1 cellular context compared by ENCODE assay signal in the genomic region with DNA sequence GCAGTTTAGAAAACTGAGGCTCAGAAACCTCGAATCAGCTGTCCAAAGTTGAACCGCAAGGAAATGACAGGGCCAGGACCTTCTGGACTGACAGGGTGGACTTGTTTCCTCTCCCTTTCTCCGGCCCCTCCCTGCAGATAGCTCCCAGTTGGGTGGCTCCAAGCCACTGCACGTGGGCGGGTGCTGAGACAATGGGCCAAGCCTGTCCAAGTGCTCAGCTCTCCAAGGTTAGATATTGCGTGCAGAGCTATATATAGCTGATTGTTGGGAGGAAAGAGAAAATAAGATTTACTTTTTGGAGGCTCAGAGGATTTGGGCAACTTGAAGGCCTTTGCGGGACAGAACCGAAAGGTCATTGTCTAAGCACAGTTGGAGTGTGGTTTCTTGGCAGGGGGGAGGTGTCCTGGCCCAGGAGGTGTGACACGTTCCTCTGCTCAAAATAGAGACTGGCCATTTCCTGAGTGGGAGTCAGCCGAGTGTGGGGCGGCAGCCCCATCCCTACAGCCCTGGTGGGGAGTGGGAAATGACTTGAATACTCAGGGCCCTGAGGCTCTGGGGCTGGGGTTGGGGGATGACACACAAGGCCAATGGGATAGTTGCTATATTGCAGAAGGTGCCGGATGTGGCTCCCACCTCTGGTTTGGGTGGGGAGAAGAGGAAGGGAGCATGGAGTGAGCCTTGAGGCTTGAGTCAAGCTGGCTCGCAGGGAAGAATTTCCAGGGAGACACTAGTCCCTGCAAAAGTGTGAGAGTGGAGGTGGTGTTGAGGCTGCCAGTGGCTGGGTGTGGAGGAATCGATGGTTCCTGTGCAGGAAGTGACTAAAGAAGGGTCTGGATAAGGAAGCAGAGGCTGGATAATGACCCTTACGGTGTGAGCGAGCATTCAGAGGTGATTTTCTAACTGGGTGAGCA.
TF ChIP-seq lines count a peak whose summit lies in the region.

No MANE protein-coding gene starts in this region.

TF ChIP-seq in GM23338, 12 proteins besides CTCF, POLR2A, EP300 and RAD21 (continued from another document):
- TF ChIP-seq, protein P1, sequence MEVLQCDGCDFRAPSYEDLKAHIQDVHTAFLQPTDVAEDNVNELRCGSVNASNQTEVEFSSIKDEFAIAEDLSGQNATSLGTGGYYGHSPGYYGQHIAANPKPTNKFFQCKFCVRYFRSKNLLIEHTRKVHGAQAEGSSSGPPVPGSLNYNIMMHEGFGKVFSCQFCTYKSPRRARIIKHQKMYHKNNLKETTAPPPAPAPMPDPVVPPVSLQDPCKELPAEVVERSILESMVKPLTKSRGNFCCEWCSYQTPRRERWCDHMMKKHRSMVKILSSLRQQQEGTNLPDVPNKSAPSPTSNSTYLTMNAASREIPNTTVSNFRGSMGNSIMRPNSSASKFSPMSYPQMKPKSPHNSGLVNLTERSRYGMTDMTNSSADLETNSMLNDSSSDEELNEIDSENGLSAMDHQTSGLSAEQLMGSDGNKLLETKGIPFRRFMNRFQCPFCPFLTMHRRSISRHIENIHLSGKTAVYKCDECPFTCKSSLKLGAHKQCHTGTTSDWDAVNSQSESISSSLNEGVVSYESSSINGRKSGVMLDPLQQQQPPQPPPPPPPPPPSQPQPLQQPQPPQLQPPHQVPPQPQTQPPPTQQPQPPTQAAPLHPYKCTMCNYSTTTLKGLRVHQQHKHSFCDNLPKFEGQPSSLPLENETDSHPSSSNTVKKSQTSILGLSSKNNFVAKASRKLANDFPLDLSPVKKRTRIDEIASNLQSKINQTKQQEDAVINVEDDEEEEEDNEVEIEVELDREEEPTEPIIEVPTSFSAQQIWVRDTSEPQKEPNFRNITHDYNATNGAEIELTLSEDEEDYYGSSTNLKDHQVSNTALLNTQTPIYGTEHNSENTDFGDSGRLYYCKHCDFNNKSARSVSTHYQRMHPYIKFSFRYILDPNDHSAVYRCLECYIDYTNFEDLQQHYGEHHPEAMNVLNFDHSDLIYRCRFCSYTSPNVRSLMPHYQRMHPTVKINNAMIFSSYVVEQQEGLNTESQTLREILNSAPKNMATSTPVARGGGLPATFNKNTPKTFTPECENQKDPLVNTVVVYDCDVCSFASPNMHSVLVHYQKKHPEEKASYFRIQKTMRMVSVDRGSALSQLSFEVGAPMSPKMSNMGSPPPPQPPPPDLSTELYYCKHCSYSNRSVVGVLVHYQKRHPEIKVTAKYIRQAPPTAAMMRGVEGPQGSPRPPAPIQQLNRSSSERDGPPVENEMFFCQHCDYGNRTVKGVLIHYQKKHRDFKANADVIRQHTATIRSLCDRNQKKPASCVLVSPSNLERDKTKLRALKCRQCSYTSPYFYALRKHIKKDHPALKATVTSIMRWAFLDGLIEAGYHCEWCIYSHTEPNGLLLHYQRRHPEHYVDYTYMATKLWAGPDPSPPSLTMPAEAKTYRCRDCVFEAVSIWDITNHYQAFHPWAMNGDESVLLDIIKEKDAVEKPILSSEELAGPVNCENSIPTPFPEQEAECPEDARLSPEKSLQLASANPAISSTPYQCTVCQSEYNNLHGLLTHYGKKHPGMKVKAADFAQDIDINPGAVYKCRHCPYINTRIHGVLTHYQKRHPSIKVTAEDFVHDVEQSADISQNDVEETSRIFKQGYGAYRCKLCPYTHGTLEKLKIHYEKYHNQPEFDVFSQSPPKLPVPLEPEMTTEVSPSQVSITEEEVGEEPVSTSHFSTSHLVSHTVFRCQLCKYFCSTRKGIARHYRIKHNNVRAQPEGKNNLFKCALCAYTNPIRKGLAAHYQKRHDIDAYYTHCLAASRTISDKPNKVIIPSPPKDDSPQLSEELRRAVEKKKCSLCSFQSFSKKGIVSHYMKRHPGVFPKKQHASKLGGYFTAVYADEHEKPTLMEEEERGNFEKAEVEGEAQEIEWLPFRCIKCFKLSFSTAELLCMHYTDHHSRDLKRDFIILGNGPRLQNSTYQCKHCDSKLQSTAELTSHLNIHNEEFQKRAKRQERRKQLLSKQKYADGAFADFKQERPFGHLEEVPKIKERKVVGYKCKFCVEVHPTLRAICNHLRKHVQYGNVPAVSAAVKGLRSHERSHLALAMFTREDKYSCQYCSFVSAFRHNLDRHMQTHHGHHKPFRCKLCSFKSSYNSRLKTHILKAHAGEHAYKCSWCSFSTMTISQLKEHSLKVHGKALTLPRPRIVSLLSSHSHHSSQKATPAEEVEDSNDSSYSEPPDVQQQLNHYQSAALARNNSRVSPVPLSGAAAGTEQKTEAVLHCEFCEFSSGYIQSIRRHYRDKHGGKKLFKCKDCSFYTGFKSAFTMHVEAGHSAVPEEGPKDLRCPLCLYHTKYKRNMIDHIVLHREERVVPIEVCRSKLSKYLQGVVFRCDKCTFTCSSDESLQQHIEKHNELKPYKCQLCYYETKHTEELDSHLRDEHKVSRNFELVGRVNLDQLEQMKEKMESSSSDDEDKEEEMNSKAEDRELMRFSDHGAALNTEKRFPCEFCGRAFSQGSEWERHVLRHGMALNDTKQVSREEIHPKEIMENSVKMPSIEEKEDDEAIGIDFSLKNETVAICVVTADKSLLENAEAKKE (CRISPR knock-in tag; IDR thresholded peaks at IDR 0.05), result no peak
- TF ChIP-seq, protein P2, sequence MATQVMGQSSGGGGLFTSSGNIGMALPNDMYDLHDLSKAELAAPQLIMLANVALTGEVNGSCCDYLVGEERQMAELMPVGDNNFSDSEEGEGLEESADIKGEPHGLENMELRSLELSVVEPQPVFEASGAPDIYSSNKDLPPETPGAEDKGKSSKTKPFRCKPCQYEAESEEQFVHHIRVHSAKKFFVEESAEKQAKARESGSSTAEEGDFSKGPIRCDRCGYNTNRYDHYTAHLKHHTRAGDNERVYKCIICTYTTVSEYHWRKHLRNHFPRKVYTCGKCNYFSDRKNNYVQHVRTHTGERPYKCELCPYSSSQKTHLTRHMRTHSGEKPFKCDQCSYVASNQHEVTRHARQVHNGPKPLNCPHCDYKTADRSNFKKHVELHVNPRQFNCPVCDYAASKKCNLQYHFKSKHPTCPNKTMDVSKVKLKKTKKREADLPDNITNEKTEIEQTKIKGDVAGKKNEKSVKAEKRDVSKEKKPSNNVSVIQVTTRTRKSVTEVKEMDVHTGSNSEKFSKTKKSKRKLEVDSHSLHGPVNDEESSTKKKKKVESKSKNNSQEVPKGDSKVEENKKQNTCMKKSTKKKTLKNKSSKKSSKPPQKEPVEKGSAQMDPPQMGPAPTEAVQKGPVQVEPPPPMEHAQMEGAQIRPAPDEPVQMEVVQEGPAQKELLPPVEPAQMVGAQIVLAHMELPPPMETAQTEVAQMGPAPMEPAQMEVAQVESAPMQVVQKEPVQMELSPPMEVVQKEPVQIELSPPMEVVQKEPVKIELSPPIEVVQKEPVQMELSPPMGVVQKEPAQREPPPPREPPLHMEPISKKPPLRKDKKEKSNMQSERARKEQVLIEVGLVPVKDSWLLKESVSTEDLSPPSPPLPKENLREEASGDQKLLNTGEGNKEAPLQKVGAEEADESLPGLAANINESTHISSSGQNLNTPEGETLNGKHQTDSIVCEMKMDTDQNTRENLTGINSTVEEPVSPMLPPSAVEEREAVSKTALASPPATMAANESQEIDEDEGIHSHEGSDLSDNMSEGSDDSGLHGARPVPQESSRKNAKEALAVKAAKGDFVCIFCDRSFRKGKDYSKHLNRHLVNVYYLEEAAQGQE (IDR thresholded peaks at IDR 0.05; ENCODE audit: unreplicated experiment), result no peak
- TF ChIP-seq EZH2 (IDR thresholded peaks at IDR 0.05; ENCODE audit: low read depth, unreplicated experiment) (no peak), JUNB (IDR thresholded peaks at IDR 0.05; ENCODE audit: unreplicated experiment) (no peak), CREB1 (CRISPR knock-in tag; IDR thresholded peaks at IDR 0.05; ENCODE audit: low read depth) (no peak), ZNF331 (CRISPR knock-in tag; IDR thresholded peaks at IDR 0.05; ENCODE audit: low read depth) (no peak), ZNF114 (CRISPR knock-in tag; IDR thresholded peaks at IDR 0.05) (no peak), EZH2phosphoT487 (IDR thresholded peaks at IDR 0.05; ENCODE audit: unreplicated experiment) (no peak)
